In the genomic region with DNA sequence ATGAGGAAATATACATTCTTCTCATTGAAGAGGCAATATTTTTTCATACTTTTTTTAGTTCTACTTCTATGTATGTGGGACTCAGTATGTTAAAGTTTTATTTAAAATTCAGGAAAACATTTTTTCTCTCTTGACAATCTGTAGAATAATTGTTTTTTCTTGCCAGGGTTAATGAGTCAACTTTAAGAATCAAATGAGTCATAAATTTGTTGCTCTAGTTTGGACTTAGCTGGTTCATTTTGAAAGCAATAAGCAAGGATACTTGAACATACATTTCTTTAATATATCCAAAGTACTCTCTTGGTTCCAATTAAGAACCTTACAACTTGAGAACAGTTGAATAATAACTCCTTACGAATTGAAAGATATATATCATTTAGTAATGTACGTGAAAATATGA, we compare ENCODE assay signal across 17 cellular contexts.
A peak's percentile ranks its signal among the peaks of the same experiment; 100 is the strongest.
DNase-seq lines count a peak whose midpoint lies in the region; ATAC-seq and TF ChIP-seq lines count a peak whose summit lies in the region.
"Had no signal": no experiment of that assay in that cellular context is flagged by ENCODE, and none has a peak within 500 bp of the region (broad histone marks: within the 10 kb centered on the region; RNA-seq: fewer than 3 reads in every experiment).

No MANE protein-coding gene starts in this region.

- no peaks in the 10 kb centered on the region for H3K4me1 Mint-ChIP-seq in stimulated activated effector memory CD8-positive, alpha-beta T cell treated with anti-CD3 and anti-CD28 coated beads, Interleukin-12 subunit alpha, Interleukin-12 subunit beta, amount 100 ng/mL, for 72 hours
- H3K4me1 Mint-ChIP-seq: CD4-positive, alpha-beta memory T cell had no signal

- H3K36me3 Mint-ChIP-seq in stimulated activated effector memory CD8-positive, alpha-beta T cell treated with anti-CD3 and anti-CD28 coated beads, Interleukin-12 subunit alpha, Interleukin-12 subunit beta, amount 100 ng/mL, for 72 hours: no peaks in the 10 kb centered on the region
- H3K36me3 Mint-ChIP-seq: CD4-positive, alpha-beta memory T cell had no signal

- no TSS peak for BruUV-seq in mammary epithelial cell (replicated peaks; lab: Mats Ljungman, UMichigan)

- no peak overlapping the region for H3K27ac Mint-ChIP-seq in stimulated activated effector memory CD8-positive, alpha-beta T cell treated with anti-CD3 and anti-CD28 coated beads, Interleukin-12 subunit alpha, Interleukin-12 subunit beta, amount 100 ng/mL, for 72 hours
- H3K27ac Mint-ChIP-seq: CD4-positive, alpha-beta memory T cell had no signal

- no peaks in the 10 kb centered on the region for H3K9me2 ChIP-seq in OCI-LY1 (ENCODE audit: low read depth, low read length)

- intact Hi-C loops in mammary epithelial cell (cut with micrococcal nuclease): no loop called here

- no peak overlapping the region for H3K4me3 Mint-ChIP-seq in stimulated activated effector memory CD8-positive, alpha-beta T cell treated with anti-CD3 and anti-CD28 coated beads, Interleukin-12 subunit alpha, Interleukin-12 subunit beta, amount 100 ng/mL, for 72 hours
- H3K4me3 Mint-ChIP-seq: CD4-positive, alpha-beta memory T cell had no signal

- H3K4me3 ChIP-seq in OCI-LY1 (ENCODE audit: low read depth, low read length, poor library complexity, severe bottlenecking): no peak overlapping the region
- H3K4me3 ChIP-seq in mammary epithelial cell (replicated peaks in 1 of 3; ENCODE audit: insufficient read depth in 1 of 3, low read depth in 2 of 3, low read length in 3 of 3): no peak overlapping the region
- no peak overlapping the region for H3K4me3 ChIP-seq in HAP-1
- H3K4me3 ChIP-seq: GM12878 had no signal

- in situ Hi-C loops in mammary epithelial cell (cut with MboI; ENCODE audit: low sequenced_read_pairs in 2 of 2) (no loop called here), HAP-1 (cut with MboI; ENCODE audit: low sequenced_read_pairs) (no loop called here)

- dilution Hi-C loops in mammary epithelial cell (cut with HindIII; ENCODE audit: low sequenced_read_pairs): no loop called here

- no peaks in the 10 kb centered on the region for H3K9me3 Mint-ChIP-seq in stimulated activated effector memory CD8-positive, alpha-beta T cell treated with anti-CD3 and anti-CD28 coated beads, Interleukin-12 subunit alpha, Interleukin-12 subunit beta, amount 100 ng/mL, for 72 hours
- H3K9me3 Mint-ChIP-seq: CD4-positive, alpha-beta memory T cell had no signal

- CTCF ChIA-PET in mammary epithelial cell (lab: Charles Lee; ENCODE audit: low non-redundant PET): no interaction called here

- no peaks in the 10 kb centered on the region for H3F3A ChIP-seq in OCI-LY1 (ENCODE audit: insufficient read depth, low read length)

- H4K20me1 ChIP-seq in OCI-LY1 (ENCODE audit: insufficient read depth, low read length): no peaks in the 10 kb centered on the region
- H4K20me1 ChIP-seq in mammary epithelial cell (ENCODE audit: insufficient read depth, low read length): no peaks in the 10 kb centered on the region

- peak; percentile 47 for ATAC-seq in stimulated activated effector memory CD8-positive, alpha-beta T cell treated with anti-CD3 and anti-CD28 coated beads, Interleukin-12 subunit alpha, Interleukin-12 subunit beta, amount 100 ng/mL, for 72 hours
- ATAC-seq in HG03442 (IDR thresholded peaks at IDR 0.05; ENCODE audit: unreplicated experiment): no peak
- ATAC-seq: GM12878 had no signal

- no peak overlapping the region for H3K9ac ChIP-seq in OCI-LY1 (ENCODE audit: low read length)
- no peak overlapping the region for H3K9ac ChIP-seq in mammary epithelial cell (ENCODE audit: insufficient read depth, low read length)

- H3K4me2 ChIP-seq in OCI-LY1 (ENCODE audit: low read length) (no peak overlapping the region), mammary epithelial cell (ENCODE audit: insufficient read depth, low read depth, low read length) (no peak overlapping the region)

- H2AFZ ChIP-seq in OCI-LY1 (ENCODE audit: low read length): peak overlapping the region; percentile 61; the same call in 1 of the 2 replicates
- no peak overlapping the region for H2AFZ ChIP-seq in mammary epithelial cell (ENCODE audit: low read depth, low read length)

- H3K27ac ChIP-seq in OCI-LY1 (ENCODE audit: low read depth, low read length, poor library complexity, severe bottlenecking) (no peak overlapping the region), mammary epithelial cell (ENCODE audit: insufficient read depth, low read depth, low read length) (no peak overlapping the region)

- H3K9me3 ChIP-seq in OCI-LY1 (ENCODE audit: low read length): no peaks in the 10 kb centered on the region
- H3K9me3 ChIP-seq in mammary epithelial cell (replicated peaks; ENCODE audit: insufficient read depth, low read length): no peaks in the 10 kb centered on the region
- no peaks in the 10 kb centered on the region for H3K9me3 ChIP-seq in HAP-1

- H3K4me1 ChIP-seq in OCI-LY1 (ENCODE audit: insufficient read depth, low read length, severe bottlenecking): no peaks in the 10 kb centered on the region
- H3K4me1 ChIP-seq in mammary epithelial cell (ENCODE audit: insufficient read depth, low read length): no peaks in the 10 kb centered on the region
- no peaks in the 10 kb centered on the region for H3K4me1 ChIP-seq in HAP-1

- DNase-seq in HCEC 1CT: peak; percentile 2
- DNase-seq in mammary epithelial cell: peak; percentile 3
- DNase-seq in stimulated activated effector memory CD8-positive, alpha-beta T cell treated with anti-CD3 and anti-CD28 coated beads, Interleukin-12 subunit alpha, Interleukin-12 subunit beta, amount 100 ng/mL, for 72 hours (ENCODE audit: low spot score in 2 of 2): no peak
- no peak for DNase-seq in DMS114 treated with DMSO at 0.1 percent for 48 hours (lab: John Stamatoyannopoulos, UW; ENCODE audit: unreplicated experiment)
- DNase-seq in HAP-1 (ENCODE audit: low spot score in 2 of 2): no peak
- DNase-seq: Calu3; CD4-positive, alpha-beta memory T cell; DMS79; GDM1; MV-4-11; NCI-H1417; NCI-H187 treated with DMSO at 0.1 percent for 48 hours; NCI-H2171; NCI-H748 treated with DMSO at 0.1 percent for 48 hours had no signal

- WGBS in mammary epithelial cell (ENCODE audit: low coverage, missing lambda C conversion rate): 23% methylated on average over 2 of the region's 2 CpGs

- TF ChIP-seq CTCF in OCI-LY1 (IDR thresholded peaks at IDR 0.05; ENCODE audit: low read length): no peak
- TF ChIP-seq CTCF in mammary epithelial cell (conservative IDR thresholded peaks at IDR 0.05 in 1 of 2, IDR thresholded peaks at IDR 0.05 in 1 of 2; ENCODE audit: extremely low read depth in 1 of 2, insufficient read depth in 1 of 2, low read depth in 1 of 2, low read length in 2 of 2): no peak

- H3K79me2 ChIP-seq in OCI-LY1 (ENCODE audit: insufficient read depth, low read length): no peaks in the 10 kb centered on the region
- no peaks in the 10 kb centered on the region for H3K79me2 ChIP-seq in mammary epithelial cell (ENCODE audit: insufficient read depth, low read length)

- H3K36me3 ChIP-seq in OCI-LY1 (ENCODE audit: insufficient read depth, low read length) (no peaks in the 10 kb centered on the region), mammary epithelial cell (ENCODE audit: insufficient read depth, low read length) (no peaks in the 10 kb centered on the region), HAP-1 (replicated peaks) (no peaks in the 10 kb centered on the region)

- H3K27me3 ChIP-seq in OCI-LY1 (ENCODE audit: insufficient read depth, low read length): no peaks in the 10 kb centered on the region
- H3K27me3 ChIP-seq in mammary epithelial cell (ENCODE audit: insufficient read depth, low read length): no peaks in the 10 kb centered on the region
- no peaks in the 10 kb centered on the region for H3K27me3 ChIP-seq in HAP-1 (ENCODE audit: low read depth)

Comparison
In these comparisons a context has a peak if more than half of its experiments do, and no peak if none do; other contexts are left out.
1. DNase-seq: peak in HCEC 1CT (single experiment) and mammary epithelial cell (single experiment); none in stimulated activated effector memory CD8-positive, alpha-beta T cell treated with anti-CD3 and anti-CD28 coated beads, Interleukin-12 subunit alpha, Interleukin-12 subunit beta, amount 100 ng/mL, for 72 hours (0 of 2), DMS114 treated with DMSO at 0.1 percent for 48 hours (single experiment) and HAP-1 (0 of 2).